Comparison of ENCODE assay signal across 12 cellular contexts in the genomic region with DNA sequence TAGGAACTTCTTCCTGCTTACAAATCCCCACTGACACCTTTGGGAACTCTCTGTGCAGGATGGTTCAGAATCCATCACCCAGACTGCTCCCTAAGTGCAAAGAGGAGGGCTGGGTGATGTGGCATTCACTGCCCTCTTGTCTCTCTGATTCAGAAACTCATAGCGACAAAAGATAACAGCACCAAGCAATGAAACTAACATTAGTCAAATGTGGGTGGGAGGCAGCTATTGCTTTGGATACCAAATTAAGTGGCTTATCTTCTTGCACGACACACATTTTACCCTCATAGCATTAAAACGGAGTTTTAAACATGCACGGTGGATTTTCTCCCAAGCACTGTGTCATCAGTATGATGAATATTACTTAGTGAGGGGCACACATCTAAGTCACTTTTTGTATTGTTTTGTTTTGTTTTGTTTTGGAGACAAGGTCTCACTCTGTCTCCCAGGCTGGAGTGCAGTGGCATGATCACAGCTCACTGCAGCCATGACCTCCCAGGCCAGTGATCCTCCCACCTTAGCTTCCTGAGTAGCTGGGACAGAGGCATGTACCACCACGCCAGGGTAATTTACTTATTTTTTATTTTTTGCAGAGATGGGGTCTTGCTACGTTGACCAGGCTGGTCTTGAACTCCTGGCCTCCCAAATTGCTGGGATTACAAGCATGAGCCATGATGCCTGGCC. TPM values are rescaled to one million over a fixed set of nuclear protein-coding genes. Genes with fewer than 3 reads are reported as not detected.
A peak's percentile ranks its signal among the peaks of the same experiment; 100 is the strongest.
DNase-seq lines count a peak whose midpoint lies in the region; ATAC-seq and TF ChIP-seq lines count a peak whose summit lies in the region.
"Had no signal": no experiment of that assay in that cellular context is flagged by ENCODE, and none has a peak within 500 bp of the region (broad histone marks: within the 10 kb centered on the region; RNA-seq: fewer than 3 reads in every experiment).

No MANE protein-coding gene starts in this region.

- peaks cover 0 to 28% of the 10 kb centered on the region in 2 donors for H3K36me3 ChIP-seq in ascending aorta

- DNase-seq in Daoy (ENCODE audit: low read depth) (peak; percentile 46), ascending aorta (ENCODE audit: low spot score in 2 of 2) (no peak), naive B cell (no peak), NCI-H1436 treated with DMSO at 0.1 percent for 48 hours (lab: John Stamatoyannopoulos, UW) (no peak), NOMO-1 treated with dmso at 0.1 percent for 144 hours (lab: John Stamatoyannopoulos, UW; ENCODE audit: unreplicated experiment) (no peak), DMS53 treated with DMSO at 0.1 percent for 48 hours (lab: John Stamatoyannopoulos, UW; ENCODE audit: unreplicated experiment) (no peak), GM19240 (ENCODE audit: insufficient read length, low spot score) (no peak)
- DNase-seq: activated CD8-positive, alpha-beta memory T cell treated with anti-CD3 and anti-CD28 coated beads, Interleukin-2, amount 50 U/mL, for 48 hours; CD4-positive, CD25-positive, alpha-beta regulatory T cell; stimulated activated naive CD8-positive, alpha-beta T cell treated with anti-CD3 and anti-CD28 coated beads, Interleukin-15, amount 100 ng/mL, for 72 hours had no signal

- peaks cover 35 to 76% (median 73%) of the 10 kb centered on the region in 3 donors for H3K4me1 Mint-ChIP-seq in naive B cell
- H3K4me1 Mint-ChIP-seq: stimulated activated naive CD8-positive, alpha-beta T cell treated with anti-CD3 and anti-CD28 coated beads, Interleukin-15, amount 100 ng/mL, for 72 hours had no signal

- no peak overlapping the region for H3K4me3 ChIP-seq in ascending aorta

- intact Hi-C loops in ascending aorta (cut with DNase I): loop anchor here (2.0 kb wide), 1 partner anchor 54 kb away; a partner anchor contains a TSS

- peaks cover 0 to 9% (median 2%) of the 10 kb centered on the region in 7 donors for H3K9me3 Mint-ChIP-seq in naive B cell

- H3K4me1 ChIP-seq in ascending aorta: peaks cover 0 to 4% of the 10 kb centered on the region in 2 donors

- peak overlapping the region; percentile 66 to 91 (median 88) for H3K27ac Mint-ChIP-seq in naive B cell
- H3K27ac Mint-ChIP-seq: T-helper 2 cell treated with Interferon-gamma antibody and Interleukin-4, amounts not matched to agents 5 μg/mL and 100 μg/mL, for 36 hours had no signal

- peaks cover 24 to 29% of the 10 kb centered on the region in 2 donors for H3K36me3 Mint-ChIP-seq in naive B cell

- ATAC-seq in HG02943 (IDR thresholded peaks at IDR 0.05; ENCODE audit: low read depth, unreplicated experiment): peak; percentile 41
- no peak for ATAC-seq in naive B cell (ENCODE audit: low read depth in 2 of 2)
- ATAC-seq: stimulated activated naive CD8-positive, alpha-beta T cell treated with anti-CD3 and anti-CD28 coated beads, Interleukin-15, amount 100 ng/mL, for 72 hours had no signal

- no peaks in the 10 kb centered on the region for H3K27me3 ChIP-seq in ascending aorta

- H3K4me3 Mint-ChIP-seq in naive B cell: peak overlapping the region in 7 of 8 donors; percentile 47 to 85 (median 78)
- H3K4me3 Mint-ChIP-seq: stimulated activated naive CD8-positive, alpha-beta T cell treated with anti-CD3 and anti-CD28 coated beads, Interleukin-15, amount 100 ng/mL, for 72 hours; T-helper 2 cell treated with Interferon-gamma antibody and Interleukin-4, amounts not matched to agents 5 μg/mL and 100 μg/mL, for 36 hours had no signal

- no peak for TF ChIP-seq CTCF in ascending aorta (IDR thresholded peaks at IDR 0.05)

- H3K27ac ChIP-seq in ascending aorta: peak overlapping the region; percentile 38 to 70

- H3K27me3 Mint-ChIP-seq in naive B cell: no peaks in the 10 kb centered on the region
- H3K27me3 Mint-ChIP-seq: CD4-positive, CD25-positive, alpha-beta regulatory T cell; stimulated activated naive CD8-positive, alpha-beta T cell treated with anti-CD3 and anti-CD28 coated beads, Interleukin-15, amount 100 ng/mL, for 72 hours had no signal

- H3K9me3 ChIP-seq in ascending aorta: no peaks in the 10 kb centered on the region

RNA-seq across cellular contexts. Expression of a gene that starts 40.9 kb away (rescaled TPM):
- total RNA-seq in Daoy (2014; rRNA removed; shearing (Covaris generic)): 0.17 and 0.48 TPM in 2 replicates
- 0.53 TPM for total RNA-seq in ascending aorta
- under 1 TPM in 4 of 6 donors, not detected in 2; 0.10 to 0.88 (median 0.18) TPM for polyA plus RNA-seq in naive B cell (ENCODE audit: low read depth in 6 of 6)

RNA-seq across cellular contexts. Expression of a gene that starts 53.0 kb away (rescaled TPM):
- 58.8 and 64.6 TPM in 2 replicates for total RNA-seq in Daoy (2014; rRNA removed; shearing (Covaris generic))
- total RNA-seq in ascending aorta: 15.8 TPM
- polyA plus RNA-seq in naive B cell (ENCODE audit: low read depth in 6 of 6): 100 to 1,000 TPM in 2 of 6 donors, 10 to 100 TPM in 4; 67.6 to 139 (median 90.9) TPM
